20 cellular contexts compared by ENCODE assay signal in the genomic region with DNA sequence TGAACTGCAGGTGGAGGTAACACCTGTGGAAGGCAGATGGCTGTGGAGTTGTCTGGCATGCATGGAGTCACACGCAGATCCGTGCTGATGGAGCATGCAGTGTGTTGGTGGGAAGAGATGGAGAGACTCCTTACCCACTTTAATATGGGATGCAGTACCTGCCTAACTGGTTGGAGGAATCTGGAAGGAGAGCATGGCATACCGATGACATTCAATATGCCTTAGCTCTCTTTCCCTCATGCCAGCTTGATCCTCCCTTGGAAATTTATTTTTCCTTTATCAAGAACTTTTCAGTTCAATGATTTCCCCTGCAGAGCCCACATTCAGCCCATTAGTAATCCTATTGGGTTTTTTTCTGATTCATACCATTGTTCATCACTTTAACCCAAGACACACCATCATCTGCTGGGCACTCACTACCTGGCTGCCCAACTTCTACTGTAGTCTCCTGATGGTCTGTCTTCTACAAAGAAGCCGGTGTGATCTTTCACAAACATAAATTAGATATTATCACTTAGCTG. TPM values are rescaled to one million over a fixed set of nuclear protein-coding genes. Genes with fewer than 3 reads are reported as not detected.
A peak's percentile ranks its signal among the peaks of the same experiment; 100 is the strongest.
DNase-seq lines count a peak whose midpoint lies in the region; ATAC-seq and TF ChIP-seq lines count a peak whose summit lies in the region.
"Had no signal": no experiment of that assay in that cellular context is flagged by ENCODE, and none has a peak within 500 bp of the region (broad histone marks: within the 10 kb centered on the region; RNA-seq: fewer than 3 reads in every experiment).

No MANE protein-coding gene starts in this region.

- DNase-seq in ACHN, result peak; percentile 29
- no peak for DNase-seq in endodermal cell
- DNase-seq in mesenchymal stem cell, result no peak
- no peak for DNase-seq in H4 (ENCODE audit: low spot score)
- no peak for DNase-seq in CD8-positive, alpha-beta T cell
- DNase-seq: DMS 273 treated with DMSO at 0.1 percent for 48 hours, H7, HFFc6, Kasumi-1, NCI-H1417, NCI-H187, NCI-H2107, NCI-H2227 treated with DMSO at 0.1 percent for 48 hours, NCI-H510A treated with DMSO at 0.1 percent for 48 hours, NCI-H774, SW 1271 had no signal

- H3K36me3 ChIP-seq in endodermal cell (ENCODE audit: control insufficient read depth, insufficient read depth, low read length) (peaks cover 70% of the 10 kb centered on the region), mesenchymal stem cell (ENCODE audit: control insufficient read depth in 1 of 2, insufficient read depth in 2 of 2, low read depth in 1 of 2, low read length in 2 of 2) (peaks cover 9 to 20% of the 10 kb centered on the region in 2 experiments)
- no peaks in the 10 kb centered on the region for H3K36me3 ChIP-seq in CD8-positive, alpha-beta T cell (ENCODE audit: insufficient read depth, low read length)

- H3K27ac Mint-ChIP-seq in endodermal cell, result peak overlapping the region; percentile 16
- H3K27ac Mint-ChIP-seq in CD8-positive, alpha-beta T cell, result no peak overlapping the region

- TF ChIP-seq CTCF in endodermal cell (conservative IDR thresholded peaks at IDR 0.05), result no peak
- TF ChIP-seq CTCF in CD8-positive, alpha-beta T cell (IDR thresholded peaks at IDR 0.05), result no peak

- H3K9me3 Mint-ChIP-seq in endodermal cell, result no peaks in the 10 kb centered on the region
- H3K9me3 Mint-ChIP-seq in CD8-positive, alpha-beta T cell, result no peaks in the 10 kb centered on the region
- H3K9me3 Mint-ChIP-seq: HFFc6 had no signal

- H3K4me1 ChIP-seq in endodermal cell (ENCODE audit: control insufficient read depth, insufficient read depth, low read length) (peaks cover 10% of the 10 kb centered on the region), mesenchymal stem cell (ENCODE audit: control insufficient read depth, insufficient read depth, low read depth, low read length) (peaks cover 17% of the 10 kb centered on the region)
- no peaks in the 10 kb centered on the region for H3K4me1 ChIP-seq in CD8-positive, alpha-beta T cell (ENCODE audit: insufficient read depth, low read length)

- no peak overlapping the region for H2BK15ac ChIP-seq in mesenchymal stem cell (ENCODE audit: low read depth, poor library complexity, severe bottlenecking)

- H3K18ac ChIP-seq in mesenchymal stem cell (ENCODE audit: low read depth in 1 of 2, low read length in 2 of 2), result no peak overlapping the region

- intact Hi-C loops in CD8-positive, alpha-beta T cell (cut with DNase I, micrococcal nuclease), result no loop called here

- POLR2A ChIA-PET in CD8-positive, alpha-beta T cell (lab: Charles Lee), result no interaction called here

- no peak for TF ChIP-seq RAD21 in Ishikawa (IDR thresholded peaks at IDR 0.05; ENCODE audit: low read depth)

- H2AFZ ChIP-seq in mesenchymal stem cell (ENCODE audit: low read depth, low read length), result no peak overlapping the region

- ATAC-seq in HG03039 (IDR thresholded peaks at IDR 0.05; ENCODE audit: unreplicated experiment), result no peak
- no peak for ATAC-seq in CD8-positive, alpha-beta T cell

- no peaks in the 10 kb centered on the region for H3K9me3 ChIP-seq in endodermal cell (ENCODE audit: control insufficient read depth, low read length)
- no peaks in the 10 kb centered on the region for H3K9me3 ChIP-seq in mesenchymal stem cell (ENCODE audit: control insufficient read depth, low read length)
- H3K9me3 ChIP-seq in CD8-positive, alpha-beta T cell (ENCODE audit: low read length), result no peaks in the 10 kb centered on the region
- H3K9me3 ChIP-seq: BLaER1 treated with 17β-estradiol and CSF1 and Interleukin-3, amounts not matched to agents 10 nM and 100 nM had no signal

- H3K23ac ChIP-seq in mesenchymal stem cell (ENCODE audit: low read length in 2 of 2), result no peak overlapping the region

- H3K27ac ChIP-seq in endodermal cell (ENCODE audit: low read depth, low read length), result no peak overlapping the region
- H3K27ac ChIP-seq in mesenchymal stem cell (ENCODE audit: low read length, poor library complexity, severe bottlenecking), result peak overlapping the region; percentile 6
- no peak overlapping the region for H3K27ac ChIP-seq in CD8-positive, alpha-beta T cell (ENCODE audit: low read depth, low read length)
- H3K27ac ChIP-seq: BLaER1 treated with 17β-estradiol and CSF1 and Interleukin-3, amounts not matched to agents 10 nM and 100 nM; HL-60 had no signal

- H3K4me3 ChIP-seq in endodermal cell (ENCODE audit: low read length) (no peak overlapping the region), mesenchymal stem cell (ENCODE audit: insufficient read depth in 1 of 2, low read depth in 1 of 2, low read length in 2 of 2) (no peak overlapping the region)
- H3K4me3 ChIP-seq in CD8-positive, alpha-beta T cell (ENCODE audit: low read depth, low read length), result no peak overlapping the region
- H3K4me3 ChIP-seq: BLaER1 treated with 17β-estradiol and CSF1 and Interleukin-3, amounts not matched to agents 10 nM and 100 nM had no signal

- H3K27me3 Mint-ChIP-seq in endodermal cell (ENCODE audit: insufficient read depth), result no peaks in the 10 kb centered on the region
- no peaks in the 10 kb centered on the region for H3K27me3 Mint-ChIP-seq in CD8-positive, alpha-beta T cell (ENCODE audit: low read depth)

- H3K9ac ChIP-seq in endodermal cell (ENCODE audit: extremely low read depth, low read length, poor library complexity, severe bottlenecking) (no peak overlapping the region), mesenchymal stem cell (ENCODE audit: low read length) (no peak overlapping the region)
- H3K9ac ChIP-seq: BLaER1 treated with 17β-estradiol and CSF1 and Interleukin-3, amounts not matched to agents 10 nM and 100 nM had no signal

- TF ChIP-seq EP300 in Ishikawa (IDR thresholded peaks at IDR 0.05; ENCODE audit: borderline replicate concordance), result peak; percentile 52; the same call in 1 of the 2 replicates

- peaks cover 14% of the 10 kb centered on the region for H3K79me1 ChIP-seq in mesenchymal stem cell (replicated peaks; ENCODE audit: low read length, poor library complexity, severe bottlenecking)

- H2BK5ac ChIP-seq in mesenchymal stem cell (ENCODE audit: low read depth, low read length, poor library complexity, severe bottlenecking), result no peak overlapping the region

- WGBS in endodermal cell (ENCODE audit: insufficient coverage in 1 of 2, insufficient read length in 1 of 2), 2 experiments, result 88 to 100% methylated on average over 2 to 4 of the region's 4 CpGs
- WGBS in mesenchymal stem cell, result 91% methylated on average over 4 of the region's 4 CpGs

- H3K4me1 Mint-ChIP-seq in endodermal cell, result peaks cover 27% of the 10 kb centered on the region
- peaks cover 5% of the 10 kb centered on the region for H3K4me1 Mint-ChIP-seq in CD8-positive, alpha-beta T cell (ENCODE audit: low read depth)

- H2BK120ac ChIP-seq in mesenchymal stem cell (ENCODE audit: low read depth, low read length), result no peak overlapping the region

- peak overlapping the region in 1 of 2 experiments; percentile 81 for H3K14ac ChIP-seq in mesenchymal stem cell (ENCODE audit: low read length in 2 of 2)

- no peak overlapping the region for H4K8ac ChIP-seq in mesenchymal stem cell (ENCODE audit: low read length)

- no peak overlapping the region for H4K91ac ChIP-seq in mesenchymal stem cell (ENCODE audit: low read length)

- no peak overlapping the region for H3K4me3 Mint-ChIP-seq in endodermal cell
- no peak overlapping the region for H3K4me3 Mint-ChIP-seq in CD8-positive, alpha-beta T cell
- H3K4me3 Mint-ChIP-seq: HFFc6 had no signal

- peaks cover 69% of the 10 kb centered on the region for H3K36me3 Mint-ChIP-seq in endodermal cell (ENCODE audit: low read depth)
- no peaks in the 10 kb centered on the region for H3K36me3 Mint-ChIP-seq in CD8-positive, alpha-beta T cell

- H2BK12ac ChIP-seq in mesenchymal stem cell (ENCODE audit: low read length in 2 of 2), result no peak overlapping the region

- H3K27me3 ChIP-seq in endodermal cell (ENCODE audit: control insufficient read depth, insufficient read depth, low read length, poor library complexity, severe bottlenecking), result no peaks in the 10 kb centered on the region
- H3K27me3 ChIP-seq in mesenchymal stem cell (ENCODE audit: control insufficient read depth in 1 of 2, insufficient read depth in 1 of 2, low read length in 2 of 2), result no peaks in the 10 kb centered on the region
- H3K27me3 ChIP-seq in CD8-positive, alpha-beta T cell (ENCODE audit: insufficient read depth, low read length), result no peaks in the 10 kb centered on the region
- H3K27me3 ChIP-seq: BLaER1 treated with 17β-estradiol and CSF1 and Interleukin-3, amounts not matched to agents 10 nM and 100 nM had no signal

- peak overlapping the region; percentile 71 for H2AK5ac ChIP-seq in mesenchymal stem cell (ENCODE audit: low read length, severe bottlenecking)

- H3K4me2 ChIP-seq in mesenchymal stem cell (ENCODE audit: low read length, poor library complexity, severe bottlenecking), result no peak overlapping the region

- H3K4ac ChIP-seq in mesenchymal stem cell (ENCODE audit: low read depth in 1 of 2, low read length in 2 of 2), result no peak overlapping the region

- in situ Hi-C loops in ACHN (cut with HindIII; ENCODE audit: low pct_ligation_motif_present, low pct_unique_long_range_greater_than_20kb, low sequenced_read_pairs), result no loop called here

- CTCF ChIA-PET in CD8-positive, alpha-beta T cell (lab: Charles Lee), result no interaction called here

TF ChIP-seq in Ishikawa, 13 proteins besides CTCF, POLR2A, EP300 and RAD21:
- TF ChIP-seq, protein P1, sequence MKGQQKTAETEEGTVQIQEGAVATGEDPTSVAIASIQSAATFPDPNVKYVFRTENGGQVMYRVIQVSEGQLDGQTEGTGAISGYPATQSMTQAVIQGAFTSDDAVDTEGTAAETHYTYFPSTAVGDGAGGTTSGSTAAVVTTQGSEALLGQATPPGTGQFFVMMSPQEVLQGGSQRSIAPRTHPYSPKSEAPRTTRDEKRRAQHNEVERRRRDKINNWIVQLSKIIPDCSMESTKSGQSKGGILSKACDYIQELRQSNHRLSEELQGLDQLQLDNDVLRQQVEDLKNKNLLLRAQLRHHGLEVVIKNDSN (IDR thresholded peaks at IDR 0.05), result no peak
- TF ChIP-seq TEAD4 (IDR thresholded peaks at IDR 0.05) (peak; percentile 50), FOXM1 (IDR thresholded peaks at IDR 0.05; ENCODE audit: borderline replicate concordance, low read depth) (no peak), NFIC (IDR thresholded peaks at IDR 0.05) (0 out of 2 replicates have a peak, but pooled peaks have one; percentile 21)
- TF ChIP-seq, protein P2, sequence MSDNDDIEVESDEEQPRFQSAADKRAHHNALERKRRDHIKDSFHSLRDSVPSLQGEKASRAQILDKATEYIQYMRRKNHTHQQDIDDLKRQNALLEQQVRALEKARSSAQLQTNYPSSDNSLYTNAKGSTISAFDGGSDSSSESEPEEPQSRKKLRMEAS (IDR thresholded peaks at IDR 0.05), result peak; percentile 25; the same call in 1 of the 2 replicates

RNA-seq across cellular contexts. Expression of a gene that starts 25.9 kb away (rescaled TPM):
- total RNA-seq in endodermal cell, result 10 to 100 TPM; 66.9 to 82.0 TPM
- polyA plus RNA-seq in endodermal cell (2013, experiment 1 of 2), result 68.3 TPM
- polyA plus RNA-seq in endodermal cell (2013, experiment 2 of 2), result 53.0 TPM
- polyA plus RNA-seq in mesenchymal stem cell (2013, experiment 1 of 2), result 33.2 TPM
- 34.3 TPM for polyA plus RNA-seq in mesenchymal stem cell (2013, experiment 2 of 2)
- total RNA-seq in H4 (2014; rRNA removed; shearing (Covaris generic)), result 7.6 and 22.0 TPM in 2 replicates
- total RNA-seq in CD8-positive, alpha-beta T cell, result 10 to 100 TPM; 40.7 to 49.2 TPM
